8 cellular contexts compared by ENCODE assay signal in genomic region chr9:128067622-128067897, GRCh38. TPM values are rescaled to one million over a fixed set of nuclear protein-coding genes. Genes with fewer than 3 reads are reported as not detected.
A peak's percentile ranks its signal among the peaks of the same experiment; 100 is the strongest.
DNase-seq lines count a peak whose midpoint lies in the region; ATAC-seq, FAIRE-seq and TF ChIP-seq lines count a peak whose summit lies in the region.

No MANE protein-coding gene starts in this region.

- peak overlapping the region; percentile 94 for H3K9ac ChIP-seq in SK-N-SH

- H3K9me3 ChIP-seq in SK-N-SH (no peaks in the 10 kb centered on the region), lung (ENCODE audit: control insufficient read depth in 2 of 2, insufficient read depth in 1 of 2, low read length in 1 of 2) (no peaks in the 10 kb centered on the region)

- peak overlapping the region; percentile 81 to 84 for H3K4me3 ChIP-seq in SK-N-SH (ENCODE audit: low read depth in 2 of 2, low read length in 1 of 2)
- peak overlapping the region; percentile 59 for H3K4me3 ChIP-seq in bronchial epithelial cell (ENCODE audit: low read depth, low read length)
- H3K4me3 ChIP-seq in lung = peak overlapping the region; percentile 37
- peak overlapping the region; percentile 35 for H3K4me3 ChIP-seq in urinary bladder (ENCODE audit: low read depth, low read length)

- no peak for DNase-seq in SK-N-SH
- DNase-seq in bronchial epithelial cell (ENCODE audit: low read depth) = no peak
- DNase-seq in lung (ENCODE audit: low spot score) = no peak
- no peak for DNase-seq in activated naive CD4-positive, alpha-beta T cell (lab: John Stamatoyannopoulos, UW)
- DNase-seq in HuH-7.5 (ENCODE audit: low spot score) = no peak

- peak overlapping the region; percentile 82 for H3K4me2 ChIP-seq in SK-N-SH

- peaks cover 71% of the 10 kb centered on the region for H3K79me2 ChIP-seq in SK-N-SH (ENCODE audit: insufficient read depth)

- no peak for TF ChIP-seq RAD21 in SK-N-SH (IDR thresholded peaks at IDR 0.05; ENCODE audit: low read length)

- CTCF ChIA-PET in SK-N-SH (lab: Yijun Ruan, JAX) = interaction anchor here (0.7 to 4.7 kb wide), 8 partner anchors 24 to 332 kb away, joined by 3 to 18 read pairs (median 4); partner anchors contain the start of gene TOR2A

- TF ChIP-seq EP300 in SK-N-SH (IDR thresholded peaks at IDR 0.05; ENCODE audit: borderline replicate concordance in 1 of 2, low read depth in 1 of 2, low read length in 1 of 2) = no peak

- no peaks in the 10 kb centered on the region for H4K20me1 ChIP-seq in SK-N-SH (ENCODE audit: insufficient read depth)

- H3K36me3 ChIP-seq in SK-N-SH (replicated peaks in 1 of 2; ENCODE audit: control insufficient read depth in 1 of 2, insufficient read depth in 2 of 2, low read length in 1 of 2) (peaks cover 0 to 3% of the 10 kb centered on the region in 2 experiments), bronchial epithelial cell (ENCODE audit: control insufficient read depth, insufficient read depth, low read length) (peaks cover 5% of the 10 kb centered on the region), lung (ENCODE audit: control insufficient read depth in 2 of 2, insufficient read depth in 2 of 2, low read length in 2 of 2) (peaks cover 0 to 10% of the 10 kb centered on the region in 2 donors), urinary bladder (ENCODE audit: insufficient read depth) (no peaks in the 10 kb centered on the region)

- H3K4me1 ChIP-seq in SK-N-SH (ENCODE audit: control insufficient read depth in 1 of 2, insufficient read depth in 2 of 2, low read depth in 1 of 2, low read length in 1 of 2) (peaks cover 18 to 23% of the 10 kb centered on the region in 2 experiments), lung (ENCODE audit: control insufficient read depth in 2 of 2, insufficient read depth in 2 of 2, low read length in 2 of 2) (peaks cover 16 to 29% of the 10 kb centered on the region in 2 donors), urinary bladder (ENCODE audit: insufficient read depth) (peaks cover 3% of the 10 kb centered on the region)

- H3K27ac ChIP-seq in SK-N-SH (ENCODE audit: low read depth in 2 of 2, low read length in 1 of 2) = peak overlapping the region; percentile 99
- H3K27ac ChIP-seq in lung (ENCODE audit: low read depth in 1 of 2, low read length in 1 of 2) = peak overlapping the region; percentile 96 to 98
- H3K27ac ChIP-seq in urinary bladder (ENCODE audit: low read depth) = peak overlapping the region; percentile 89

- peak overlapping the region; percentile 79; the same call in 1 of the 2 replicates for H2AFZ ChIP-seq in SK-N-SH (ENCODE audit: low read depth)

- ATAC-seq in SK-N-SH treated with all-trans-retinoic acid at 6 μM for 48 hours (no peak), lung (ENCODE audit: insufficient read depth, low FRiP score) (no peak), GM18519 (IDR thresholded peaks at IDR 0.05; ENCODE audit: low FRiP score, unreplicated experiment) (no peak)

- no peaks in the 10 kb centered on the region for H3K27me3 ChIP-seq in SK-N-SH (ENCODE audit: insufficient read depth)
- no peaks in the 10 kb centered on the region for H3K27me3 ChIP-seq in bronchial epithelial cell (ENCODE audit: control insufficient read depth, insufficient read depth, low read length)
- no peaks in the 10 kb centered on the region for H3K27me3 ChIP-seq in lung (ENCODE audit: control insufficient read depth, insufficient read depth)

- under 1% methylated on average over 9 of the region's 9 CpGs for WGBS in SK-N-SH (ENCODE audit: low lambda C conversion rate)
- 0% methylated on average over 9 of the region's 9 CpGs for WGBS in lung, 2 donors
- under 1% methylated on average over 9 of the region's 9 CpGs for WGBS in urinary bladder

- H3K9me2 ChIP-seq in SK-N-SH = no peaks in the 10 kb centered on the region

- peaks cover 9% of the 10 kb centered on the region for H3F3A ChIP-seq in SK-N-SH (replicated peaks; ENCODE audit: insufficient read depth)

- POLR2A ChIA-PET in SK-N-SH (lab: Yijun Ruan, JAX) = interaction anchor here (0.6 to 2.4 kb wide), 7 partner anchors 8 to 276 kb away, joined by 3 to 10 read pairs (median 4); no protein-coding TSS in a partner anchor

- no peak for TF ChIP-seq CTCF in SK-N-SH (IDR thresholded peaks at IDR 0.05)
- no peak for TF ChIP-seq CTCF in bronchial epithelial cell (IDR thresholded peaks at IDR 0.05; ENCODE audit: insufficient read depth, low read length, severe bottlenecking)
- TF ChIP-seq CTCF in lung (IDR thresholded peaks at IDR 0.05; ENCODE audit: control extremely low read depth, extremely low read depth) = no peak

- no peak for FAIRE-seq in bronchial epithelial cell (lab: Jason Lieb, UNC)

TF ChIP-seq in SK-N-SH, 30 proteins besides CTCF, POLR2A, EP300 and RAD21 (continues in another document):
- TF ChIP-seq TCF12 (IDR thresholded peaks at IDR 0.05) (no peak), ELF1 (IDR thresholded peaks at IDR 0.05) (no peak), TEAD4 (IDR thresholded peaks at IDR 0.05; ENCODE audit: borderline replicate concordance, insufficient read depth) (no peak), MEF2A (IDR thresholded peaks at IDR 0.05; ENCODE audit: borderline replicate concordance, low read depth) (no peak), CHD2 (IDR thresholded peaks at IDR 0.05; ENCODE audit: low read length, partially characterized antibody) (no peak), TAF1 (IDR thresholded peaks at IDR 0.05; ENCODE audit: borderline replicate concordance, low read depth, low read length) (peak; percentile 48), IRF3 (IDR thresholded peaks at IDR 0.05; ENCODE audit: low read depth, low read length) (no peak), NFIC (IDR thresholded peaks at IDR 0.05; ENCODE audit: borderline replicate concordance) (no peak)

TF ChIP-seq in SK-N-SH treated with all-trans-retinoic acid at 6 μM for 48 hours, 23 proteins besides CTCF, POLR2A, EP300 and RAD21:
- TF ChIP-seq GLIS3 (CRISPR knock-in tag; IDR thresholded peaks at IDR 0.05) = no peak
- no peak for TF ChIP-seq OSR1 (CRISPR knock-in tag; IDR thresholded peaks at IDR 0.05)
- TF ChIP-seq ZNF565 (CRISPR knock-in tag; conservative IDR thresholded peaks at IDR 0.05; ENCODE audit: low read depth) = no peak
- TF ChIP-seq SNAI2 (CRISPR knock-in tag; IDR thresholded peaks at IDR 0.05) = no peak
- TF ChIP-seq, protein P1, sequence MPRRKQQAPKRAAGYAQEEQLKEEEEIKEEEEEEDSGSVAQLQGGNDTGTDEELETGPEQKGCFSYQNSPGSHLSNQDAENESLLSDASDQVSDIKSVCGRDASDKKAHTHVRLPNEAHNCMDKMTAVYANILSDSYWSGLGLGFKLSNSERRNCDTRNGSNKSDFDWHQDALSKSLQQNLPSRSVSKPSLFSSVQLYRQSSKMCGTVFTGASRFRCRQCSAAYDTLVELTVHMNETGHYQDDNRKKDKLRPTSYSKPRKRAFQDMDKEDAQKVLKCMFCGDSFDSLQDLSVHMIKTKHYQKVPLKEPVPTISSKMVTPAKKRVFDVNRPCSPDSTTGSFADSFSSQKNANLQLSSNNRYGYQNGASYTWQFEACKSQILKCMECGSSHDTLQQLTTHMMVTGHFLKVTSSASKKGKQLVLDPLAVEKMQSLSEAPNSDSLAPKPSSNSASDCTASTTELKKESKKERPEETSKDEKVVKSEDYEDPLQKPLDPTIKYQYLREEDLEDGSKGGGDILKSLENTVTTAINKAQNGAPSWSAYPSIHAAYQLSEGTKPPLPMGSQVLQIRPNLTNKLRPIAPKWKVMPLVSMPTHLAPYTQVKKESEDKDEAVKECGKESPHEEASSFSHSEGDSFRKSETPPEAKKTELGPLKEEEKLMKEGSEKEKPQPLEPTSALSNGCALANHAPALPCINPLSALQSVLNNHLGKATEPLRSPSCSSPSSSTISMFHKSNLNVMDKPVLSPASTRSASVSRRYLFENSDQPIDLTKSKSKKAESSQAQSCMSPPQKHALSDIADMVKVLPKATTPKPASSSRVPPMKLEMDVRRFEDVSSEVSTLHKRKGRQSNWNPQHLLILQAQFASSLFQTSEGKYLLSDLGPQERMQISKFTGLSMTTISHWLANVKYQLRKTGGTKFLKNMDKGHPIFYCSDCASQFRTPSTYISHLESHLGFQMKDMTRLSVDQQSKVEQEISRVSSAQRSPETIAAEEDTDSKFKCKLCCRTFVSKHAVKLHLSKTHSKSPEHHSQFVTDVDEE (CRISPR knock-in tag; IDR thresholded peaks at IDR 0.05) = no peak
- TF ChIP-seq ZNF70 (CRISPR knock-in tag; IDR thresholded peaks at IDR 0.05) = no peak

RNA-seq across cellular contexts. Expression of gene NAIF1, which starts 0.4 kb away (rescaled TPM):
- polyA plus RNA-seq in SK-N-SH (2012; rRNA removed) (14.6 and 14.8 TPM in 2 replicates), lung (1 to 10 TPM; 8.2 to 9.4 TPM), urinary bladder (8.2 TPM)
- polyA plus RNA-seq in SK-N-SH (2012; cell fraction: cytosol; rRNA removed) = 10.0 and 12.9 TPM in 2 replicates
- 7.9 and 8.3 TPM in 2 replicates for polyA plus RNA-seq in SK-N-SH (2012; cell fraction: nucleus; rRNA removed)
- total RNA-seq in bronchial epithelial cell (10.3 and 12.4 TPM in 2 replicates), lung (1 to 10 TPM; 7.2 to 9.4 TPM), urinary bladder (6.9 TPM)

RNA-seq across cellular contexts. Expression of gene SLC25A25, which starts 0.5 kb away (rescaled TPM):
- polyA plus RNA-seq in SK-N-SH (2012; rRNA removed) = 12.1 and 12.3 TPM in 2 replicates
- 7.5 and 10.3 TPM in 2 replicates for polyA plus RNA-seq in SK-N-SH (2012; cell fraction: cytosol; rRNA removed)
- 19.6 and 24.1 TPM in 2 replicates for polyA plus RNA-seq in SK-N-SH (2012; cell fraction: nucleus; rRNA removed)
- total RNA-seq in bronchial epithelial cell = 12.6 and 17.2 TPM in 2 replicates
- 10 to 100 TPM; 21.2 to 32.6 TPM for total RNA-seq in lung
- 10 to 100 TPM; 10.5 to 27.9 TPM for polyA plus RNA-seq in lung
- total RNA-seq in urinary bladder = 14.4 TPM
- 23.1 TPM for polyA plus RNA-seq in urinary bladder

RNA-seq across cellular contexts. Expression of gene PTGES2, which starts 60.0 kb away (rescaled TPM):
- polyA plus RNA-seq in SK-N-SH (2012; rRNA removed) = 130 and 141 TPM in 2 replicates
- 56.6 and 84.9 TPM in 2 replicates for polyA plus RNA-seq in SK-N-SH (2012; cell fraction: cytosol; rRNA removed)
- polyA plus RNA-seq in SK-N-SH (2012; cell fraction: nucleus; rRNA removed) = 165 and 193 TPM in 2 replicates
- total RNA-seq in bronchial epithelial cell = 130 and 137 TPM in 2 replicates
- 10 to 100 TPM; 42.0 to 66.8 TPM for total RNA-seq in lung
- 10 to 100 TPM; 49.9 to 59.5 TPM for polyA plus RNA-seq in lung
- total RNA-seq in urinary bladder = 21.1 TPM
- polyA plus RNA-seq in urinary bladder = 59.6 TPM
